ENCODE assay signal across 18 cellular contexts in genomic region chr4:174697896-174698295, GRCh38.
"Had no signal": no experiment of that assay in that cellular context is flagged by ENCODE, and none has a peak within 500 bp of the region (broad histone marks: within the 10 kb centered on the region; RNA-seq: fewer than 3 reads in every experiment).

No MANE protein-coding gene starts in this region.

- H3K4me1 Mint-ChIP-seq: naive thymus-derived CD4-positive, alpha-beta T cell; stimulated activated naive B cell treated with anti-CD40 and anti-IgM and Interleukin-4, amounts not matched to agents 10 μg/mL and 1 μg/mL and 100 μg/mL, for 72 hours; stimulated activated naive CD8-positive, alpha-beta T cell treated with anti-CD3 and anti-CD28 coated beads, Interleukin-15, amount 100 ng/mL, for 72 hours had no signal

- H3K27me3 Mint-ChIP-seq: stimulated activated naive B cell treated with anti-CD40 and anti-IgM and Interleukin-4, amounts not matched to agents 10 μg/mL and 1 μg/mL and 100 μg/mL, for 72 hours; type B pancreatic cell had no signal

- H3K36me3 ChIP-seq: heart right ventricle, sigmoid colon, thyroid gland had no signal

- DNase-seq: cortex of kidney; dorsolateral prefrontal cortex; effector memory CD4-positive, alpha-beta T cell; foreskin melanocyte; heart right ventricle; hypothalamus; kidney glomerular epithelial cell; naive thymus-derived CD4-positive, alpha-beta T cell; posterior cingulate gyrus; sigmoid colon; stimulated activated CD4-positive, alpha-beta T cell treated with anti-CD3 and anti-CD28 coated beads, Interleukin-2, amount 100 ng/mL, for 24 hours; stimulated activated CD4-positive, alpha-beta T cell treated with anti-CD3 and anti-CD28 coated beads, Interleukin-4, amount 100 ng/mL, for 4 hours; stimulated activated naive B cell treated with anti-CD40 and anti-IgM and Interleukin-4, amounts not matched to agents 10 μg/mL and 1 μg/mL and 100 μg/mL, for 72 hours; stimulated activated naive CD8-positive, alpha-beta T cell treated with anti-CD3 and anti-CD28 coated beads, Interleukin-15, amount 100 ng/mL, for 72 hours; thyroid gland had no signal

- H3K27me3 ChIP-seq: dorsolateral prefrontal cortex, heart right ventricle, sigmoid colon, thyroid gland had no signal

- H3K4me1 ChIP-seq: sigmoid colon, thyroid gland had no signal

- H3K4me3 Mint-ChIP-seq: naive thymus-derived CD4-positive, alpha-beta T cell; stimulated activated naive B cell treated with anti-CD40 and anti-IgM and Interleukin-4, amounts not matched to agents 10 μg/mL and 1 μg/mL and 100 μg/mL, for 72 hours; stimulated activated naive CD8-positive, alpha-beta T cell treated with anti-CD3 and anti-CD28 coated beads, Interleukin-15, amount 100 ng/mL, for 72 hours; type B pancreatic cell had no signal

- H3K36me3 Mint-ChIP-seq: naive thymus-derived CD4-positive, alpha-beta T cell; stimulated activated naive B cell treated with anti-CD40 and anti-IgM and Interleukin-4, amounts not matched to agents 10 μg/mL and 1 μg/mL and 100 μg/mL, for 72 hours; type B pancreatic cell had no signal

- H3K9me3 Mint-ChIP-seq: stimulated activated naive B cell treated with anti-CD40 and anti-IgM and Interleukin-4, amounts not matched to agents 10 μg/mL and 1 μg/mL and 100 μg/mL, for 72 hours; stimulated activated naive CD8-positive, alpha-beta T cell treated with anti-CD3 and anti-CD28 coated beads, Interleukin-15, amount 100 ng/mL, for 72 hours; type B pancreatic cell had no signal

- H3K4me3 ChIP-seq: dorsolateral prefrontal cortex, heart right ventricle, sigmoid colon, skin epidermis, thyroid gland had no signal

- H3K9me3 ChIP-seq: sigmoid colon, thyroid gland had no signal

- ATAC-seq: esophagus mucosa; naive thymus-derived CD4-positive, alpha-beta T cell; stimulated activated naive B cell treated with anti-CD40 and anti-IgM and Interleukin-4, amounts not matched to agents 10 μg/mL and 1 μg/mL and 100 μg/mL, for 72 hours; stimulated activated naive CD8-positive, alpha-beta T cell treated with anti-CD3 and anti-CD28 coated beads, Interleukin-15, amount 100 ng/mL, for 72 hours had no signal

- H3K27ac Mint-ChIP-seq: naive thymus-derived CD4-positive, alpha-beta T cell; stimulated activated naive B cell treated with anti-CD40 and anti-IgM and Interleukin-4, amounts not matched to agents 10 μg/mL and 1 μg/mL and 100 μg/mL, for 72 hours; stimulated activated naive CD8-positive, alpha-beta T cell treated with anti-CD3 and anti-CD28 coated beads, Interleukin-15, amount 100 ng/mL, for 72 hours; type B pancreatic cell had no signal

- H3K27ac ChIP-seq: dorsolateral prefrontal cortex, thyroid gland had no signal
